1 cellular context compared by ENCODE assay signal in genomic region chr11:3080104-3080503, GRCh38.
TF ChIP-seq lines count a peak whose summit lies in the region.

No MANE protein-coding gene starts in this region.

TF ChIP-seq in SK-N-SH, 30 proteins besides CTCF, POLR2A, EP300 and RAD21 (continued from another document):
- TF ChIP-seq ELF1 (IDR thresholded peaks at IDR 0.05), result no peak
- no peak for TF ChIP-seq PBX3 (IDR thresholded peaks at IDR 0.05)
- no peak for TF ChIP-seq SMC3 (IDR thresholded peaks at IDR 0.05; ENCODE audit: low read depth, low read length)
- TF ChIP-seq JUND (IDR thresholded peaks at IDR 0.05), result no peak
- no peak for TF ChIP-seq REST (IDR thresholded peaks at IDR 0.05; ENCODE audit: low read depth, low read length)
- TF ChIP-seq USF1 (IDR thresholded peaks at IDR 0.05; ENCODE audit: borderline replicate concordance, low read depth), result no peak
TF ChIP-seq in SK-N-SH: peak in this region for 0.
